Comparison of ENCODE assay signal across 20 cellular contexts in the genomic region with DNA sequence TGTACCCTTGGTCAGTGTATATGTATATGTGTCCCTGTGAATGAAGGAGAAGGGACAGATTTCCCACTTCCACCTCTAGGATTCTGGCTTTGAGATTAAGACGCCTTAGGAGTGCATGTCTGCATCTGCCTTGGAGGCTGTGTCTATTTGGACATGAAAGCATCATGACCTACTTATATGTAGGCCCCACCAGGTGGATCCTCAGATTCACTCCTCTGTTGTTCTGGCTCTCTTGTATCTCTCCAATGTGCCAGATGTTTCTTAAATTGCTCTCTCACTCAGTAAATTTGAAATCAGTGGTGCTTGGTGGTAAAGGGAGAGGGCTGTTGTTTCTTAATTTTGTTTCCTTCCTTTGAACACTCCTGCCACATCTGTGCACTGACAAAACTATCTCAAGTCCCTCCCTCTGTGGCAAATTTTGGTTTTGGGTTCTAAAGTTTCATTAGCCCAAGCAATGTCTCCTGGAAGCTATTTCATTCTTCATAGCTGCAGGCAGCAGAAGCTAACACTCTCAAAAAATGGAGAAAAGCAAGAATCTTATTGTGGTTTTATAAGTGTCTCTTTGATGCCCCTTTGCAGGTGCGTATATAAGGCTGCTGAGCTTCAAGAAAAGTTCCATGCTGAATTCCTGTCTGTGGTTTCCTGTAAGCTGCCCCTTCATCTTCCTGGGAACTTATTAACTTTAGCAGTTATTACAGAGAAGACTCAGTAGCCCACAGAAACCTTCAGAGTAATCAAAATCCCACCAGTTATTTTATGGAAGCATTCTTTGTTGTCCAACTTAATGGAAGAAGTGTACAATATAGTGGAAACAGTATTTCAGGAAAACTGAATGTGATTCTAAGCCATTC.
"Had no signal": no experiment of that assay in that cellular context is flagged by ENCODE, and none has a peak within 500 bp of the region (broad histone marks: within the 10 kb centered on the region; RNA-seq: fewer than 3 reads in every experiment).

No MANE protein-coding gene starts in this region.

- H3K9me3 Mint-ChIP-seq: activated CD4-positive, alpha-beta T cell treated with anti-CD3 and anti-CD28 coated beads, Interleukin-2, amount 10 ng/mL, durations not matched to agents 7 days and 5 days; activated naive CD4-positive, alpha-beta T cell treated with anti-CD3 and anti-CD28 coated beads, Interleukin-2, amount 50 U/mL, for 24 hours; activated T-helper 1 cell treated with anti-CD3 and anti-CD28 coated beads, Interleukin-12 subunit alpha, Interleukin-12 subunit beta, Interleukin-2, Interleukin-4 antibody, amounts not matched to agents 30 ng/mL and 10 ng/mL and 1 ng/mL, durations not matched to agents 14 hours and 24 hours and 36 hours had no signal

- H3K27ac Mint-ChIP-seq: activated CD4-positive, alpha-beta T cell treated with anti-CD3 and anti-CD28 coated beads, Interleukin-2, amount 10 ng/mL, durations not matched to agents 7 days and 5 days; activated CD8-positive, alpha-beta T cell treated with anti-CD3 and anti-CD28 coated beads, Interleukin-2, amount 10 ng/mL, durations not matched to agents 7 days and 5 days; activated naive CD4-positive, alpha-beta T cell treated with anti-CD3 and anti-CD28 coated beads, Interleukin-2, amount 50 U/mL, for 24 hours; activated T-helper 1 cell treated with anti-CD3 and anti-CD28 coated beads, Interleukin-12 subunit alpha, Interleukin-12 subunit beta, Interleukin-2, Interleukin-4 antibody, amounts not matched to agents 30 ng/mL and 10 ng/mL and 1 ng/mL, durations not matched to agents 14 hours and 24 hours and 36 hours; memory B cell; stimulated activated naive CD8-positive, alpha-beta T cell treated with anti-CD3 and anti-CD28 coated beads, Interleukin-15, amount 100 ng/mL, for 72 hours had no signal

- H3K4me1 Mint-ChIP-seq: activated naive CD4-positive, alpha-beta T cell treated with anti-CD3 and anti-CD28 coated beads, Interleukin-2, amount 50 U/mL, for 24 hours had no signal

- H3K4me3 Mint-ChIP-seq: activated CD4-positive, alpha-beta T cell treated with anti-CD3 and anti-CD28 coated beads, Interleukin-2, amount 10 ng/mL, durations not matched to agents 7 days and 5 days; activated CD8-positive, alpha-beta T cell treated with anti-CD3 and anti-CD28 coated beads, Interleukin-2, amount 10 ng/mL, durations not matched to agents 7 days and 5 days; activated naive CD4-positive, alpha-beta T cell treated with anti-CD3 and anti-CD28 coated beads, Interleukin-2, amount 50 U/mL, for 24 hours; activated T-helper 1 cell treated with anti-CD3 and anti-CD28 coated beads, Interleukin-12 subunit alpha, Interleukin-12 subunit beta, Interleukin-2, Interleukin-4 antibody, amounts not matched to agents 30 ng/mL and 10 ng/mL and 1 ng/mL, durations not matched to agents 14 hours and 24 hours and 36 hours; memory B cell; neural crest cell; stimulated activated naive CD8-positive, alpha-beta T cell treated with anti-CD3 and anti-CD28 coated beads, Interleukin-15, amount 100 ng/mL, for 72 hours had no signal

- H3K27me3 Mint-ChIP-seq: activated CD4-positive, alpha-beta T cell treated with anti-CD3 and anti-CD28 coated beads, Interleukin-2, amount 10 ng/mL, durations not matched to agents 7 days and 5 days; activated naive CD4-positive, alpha-beta T cell treated with anti-CD3 and anti-CD28 coated beads, Interleukin-2, amount 50 U/mL, for 24 hours; memory B cell; stimulated activated naive CD8-positive, alpha-beta T cell treated with anti-CD3 and anti-CD28 coated beads, Interleukin-15, amount 100 ng/mL, for 72 hours had no signal

- DNase-seq: activated CD4-positive, alpha-beta T cell treated with anti-CD3 and anti-CD28 coated beads, Interleukin-2, amount 10 ng/mL, durations not matched to agents 7 days and 5 days; activated CD4-positive, CD25-positive, alpha-beta regulatory T cell treated with anti-CD3 and anti-CD28 coated beads, Interleukin-2, amount 50 U/mL, for 72 hours; activated CD8-positive, alpha-beta T cell treated with anti-CD3 and anti-CD28 coated beads, Interleukin-2, amount 10 ng/mL, durations not matched to agents 7 days and 5 days; activated gamma-delta T cell; adrenal gland; brain microvascular endothelial cell; caudate nucleus; dermis blood vessel endothelial cell; effector CD8-positive, alpha-beta T cell; erythroblast; foreskin fibroblast; left cardiac atrium; right cardiac atrium; stimulated activated CD4-positive, alpha-beta T cell treated with anti-CD3 and anti-CD28 coated beads, Interleukin-4, amount 100 ng/mL, for 4 hours; stimulated activated naive CD8-positive, alpha-beta T cell treated with anti-CD3 and anti-CD28 coated beads, Interleukin-15, amount 100 ng/mL, for 72 hours; WERI-Rb-1 had no signal

- H3K36me3 Mint-ChIP-seq: activated naive CD4-positive, alpha-beta T cell treated with anti-CD3 and anti-CD28 coated beads, Interleukin-2, amount 50 U/mL, for 24 hours had no signal
